ENCODE assay signal across 15 cellular contexts in the genomic region with DNA sequence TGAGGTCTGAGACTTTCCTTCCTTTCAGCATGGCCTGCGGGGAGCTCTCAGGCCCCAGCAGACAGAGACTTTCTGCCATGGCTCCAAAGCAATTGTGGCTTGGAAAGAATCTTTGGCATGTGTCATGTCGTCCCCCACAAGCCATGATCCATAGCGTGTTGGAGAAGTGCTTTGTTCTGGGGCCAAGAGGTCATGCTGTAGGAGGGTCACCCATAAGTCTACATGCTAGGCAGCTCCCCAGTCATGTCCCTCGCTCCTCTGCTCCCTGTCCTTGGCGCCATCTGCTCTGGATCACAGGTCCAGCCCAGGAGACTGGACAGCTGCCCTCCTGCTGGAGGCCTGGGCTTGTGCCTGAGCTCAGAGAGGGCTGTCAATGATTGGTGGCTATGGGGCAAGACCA.
A peak's percentile ranks its signal among the peaks of the same experiment; 100 is the strongest.
DNase-seq lines count a peak whose midpoint lies in the region; ATAC-seq, FAIRE-seq and TF ChIP-seq lines count a peak whose summit lies in the region.
"Had no signal": no experiment of that assay in that cellular context is flagged by ENCODE, and none has a peak within 500 bp of the region (broad histone marks: within the 10 kb centered on the region; RNA-seq: fewer than 3 reads in every experiment).

No MANE protein-coding gene starts in this region.

- peak; percentile 92 for DNase-seq in AG08395 (ENCODE audit: low spot score)
- DNase-seq in RCC 7860 (ENCODE audit: low spot score) = peak; percentile 68
- DNase-seq in fibroblast of villous mesenchyme (ENCODE audit: low read depth) = peak; percentile 27
- peak; percentile 69 to 89 (median 78) for DNase-seq in pancreas
- no peak for DNase-seq in stimulated activated CD4-positive, alpha-beta T cell treated with anti-CD3 and anti-CD28 coated beads, Interleukin-4, amount 100 ng/mL, for 4 hours
- DNase-seq in transverse colon = no peak
- DNase-seq: activated CD8-positive, alpha-beta T cell treated with anti-CD3 and anti-CD28 coated beads for 36 hours; anterior cingulate cortex; KBM-7; NCI-H146; NCI-H446; posterior cingulate gyrus had no signal

- ATAC-seq in pancreas (peak; percentile 69 to 81 (median 75)), HG03354 (IDR thresholded peaks at IDR 0.05; ENCODE audit: poor library complexity, severe bottlenecking, unreplicated experiment) (no peak), HG03457 (IDR thresholded peaks at IDR 0.05; ENCODE audit: unreplicated experiment) (no peak)
- ATAC-seq: activated CD8-positive, alpha-beta T cell treated with anti-CD3 and anti-CD28 coated beads for 36 hours had no signal

- peak overlapping the region in 2 of 4 donors; percentile 39 to 46 for H3K27ac ChIP-seq in pancreas
- no peak overlapping the region for H3K27ac ChIP-seq in transverse colon

- no peaks in the 10 kb centered on the region for H3K36me3 ChIP-seq in pancreas
- no peaks in the 10 kb centered on the region for H3K36me3 ChIP-seq in transverse colon

- intact Hi-C loops in pancreas (cut with DNase I) (no loop called here), transverse colon (cut with DNase I; ENCODE audit: low total_unique reads) (no loop called here)

- 48 to 59% methylated on average over 5 of the region's 5 CpGs for WGBS in pancreas, 2 donors
- WGBS in transverse colon (ENCODE audit: low coverage in 1 of 2), 2 donors = 81% methylated on average over 5 of the region's 5 CpGs; no CpG with 5 or more reads in 1 of the 2 donors

- TF ChIP-seq POLR2A in transverse colon (IDR thresholded peaks at IDR 0.05) = no peak

- no peaks in the 10 kb centered on the region for H3K9me3 ChIP-seq in pancreas
- H3K9me3 ChIP-seq in transverse colon = no peaks in the 10 kb centered on the region

- H3K4me1 ChIP-seq in pancreas (peaks cover 0 to 12% (median 5%) of the 10 kb centered on the region in 3 donors), transverse colon (peaks cover 0 to 3% (median 0%) of the 10 kb centered on the region in 4 donors)

- FAIRE-seq in RCC 7860 (lab: Jason Lieb, UNC) = no peak
- no peak for FAIRE-seq in pancreas (lab: Jason Lieb, UNC)
- FAIRE-seq: TTC549 had no signal

- in situ Hi-C loops in transverse colon (cut with MboI; ENCODE audit: low pct_ligation_motif_present in 1 of 4, low pct_unique_long_range_greater_than_20kb in 1 of 4, low sequenced_read_pairs in 3 of 4) = no loop called here

- H3K27me3 ChIP-seq in pancreas (no peaks in the 10 kb centered on the region), transverse colon (no peaks in the 10 kb centered on the region)

- H3K4me3 ChIP-seq in fibroblast of villous mesenchyme (ENCODE audit: low read depth, low read length) = no peak overlapping the region
- no peak overlapping the region for H3K4me3 ChIP-seq in pancreas
- no peak overlapping the region for H3K4me3 ChIP-seq in transverse colon

- TF ChIP-seq CTCF in fibroblast of villous mesenchyme (IDR thresholded peaks at IDR 0.05; ENCODE audit: insufficient read depth, low read depth, low read length) (no peak), pancreas (IDR thresholded peaks at IDR 0.05) (no peak), transverse colon (IDR thresholded peaks at IDR 0.05) (no peak)

- no peak for TF ChIP-seq EP300 in transverse colon (IDR thresholded peaks at IDR 0.05; ENCODE audit: low read depth)

Comparison
In these comparisons a context has a peak if more than half of its experiments do, and no peak if none do; other contexts are left out.
1. DNase-seq: peak in AG08395 (single experiment), RCC 7860 (single experiment), fibroblast of villous mesenchyme (single experiment) and pancreas (6 of 6); none in stimulated activated CD4-positive, alpha-beta T cell treated with anti-CD3 and anti-CD28 coated beads, Interleukin-4, amount 100 ng/mL, for 4 hours (0 of 2) and transverse colon (single experiment).
2. ATAC-seq: peak in pancreas (4 of 4); none in HG03354 (single experiment) and HG03457 (single experiment).